8 cellular contexts compared by ENCODE assay signal in genomic region chr3:172106989-172107388, GRCh38.
A peak's percentile ranks its signal among the peaks of the same experiment; 100 is the strongest.
DNase-seq lines count a peak whose midpoint lies in the region; ATAC-seq, FAIRE-seq and TF ChIP-seq lines count a peak whose summit lies in the region.

No MANE protein-coding gene starts in this region.

- peaks cover 6% of the 10 kb centered on the region for H3K27me3 Mint-ChIP-seq in activated naive CD8-positive, alpha-beta T cell treated with anti-CD3 and anti-CD28 coated beads, Interleukin-2, amount 10 ng/mL, durations not matched to agents 7 days and 5 days
- H3K27me3 Mint-ChIP-seq in nephron progenitor cell (ENCODE audit: low read depth, poor library complexity) = no peaks in the 10 kb centered on the region

- TF ChIP-seq CTCF in nephron progenitor cell (IDR thresholded peaks at IDR 0.05) = no peak
- no peak for TF ChIP-seq CTCF in vagina (IDR thresholded peaks at IDR 0.05)

- H3K4me1 ChIP-seq in vagina = peaks cover 65% of the 10 kb centered on the region

- H3K27ac Mint-ChIP-seq in activated naive CD8-positive, alpha-beta T cell treated with anti-CD3 and anti-CD28 coated beads, Interleukin-2, amount 10 ng/mL, durations not matched to agents 7 days and 5 days = peak overlapping the region; percentile 93
- H3K27ac Mint-ChIP-seq in nephron progenitor cell = peak overlapping the region; percentile 90

- intact Hi-C loops in vagina (cut with DNase I) = no loop called here

- H3K36me3 Mint-ChIP-seq in activated naive CD8-positive, alpha-beta T cell treated with anti-CD3 and anti-CD28 coated beads, Interleukin-2, amount 10 ng/mL, durations not matched to agents 7 days and 5 days = peaks cover 8% of the 10 kb centered on the region
- peaks cover 45% of the 10 kb centered on the region for H3K36me3 Mint-ChIP-seq in nephron progenitor cell (ENCODE audit: low read depth)

- ATAC-seq in GM18909 (IDR thresholded peaks at IDR 0.05; ENCODE audit: poor library complexity, unreplicated experiment) = peak; percentile 56
- peak; percentile 39 for ATAC-seq in HG03097 (IDR thresholded peaks at IDR 0.05; ENCODE audit: low FRiP score, unreplicated experiment)
- peak; percentile 65 for ATAC-seq in activated naive CD8-positive, alpha-beta T cell treated with anti-CD3 and anti-CD28 coated beads, Interleukin-2, amount 10 ng/mL, durations not matched to agents 7 days and 5 days (ENCODE audit: low read depth)

- H3K4me3 Mint-ChIP-seq in activated naive CD8-positive, alpha-beta T cell treated with anti-CD3 and anti-CD28 coated beads, Interleukin-2, amount 10 ng/mL, durations not matched to agents 7 days and 5 days = peak overlapping the region; percentile 86
- H3K4me3 Mint-ChIP-seq in nephron progenitor cell = no peak overlapping the region

- TF ChIP-seq POLR2A in vagina (IDR thresholded peaks at IDR 0.05) = no peak

- H3K27me3 ChIP-seq in vagina = no peaks in the 10 kb centered on the region

- H3K27ac ChIP-seq in vagina = no peak overlapping the region

- H3K36me3 ChIP-seq in vagina = no peaks in the 10 kb centered on the region

- peak; percentile 84 for DNase-seq in SW480 (ENCODE audit: low spot score)
- DNase-seq in activated naive CD8-positive, alpha-beta T cell treated with anti-CD3 and anti-CD28 coated beads, Interleukin-2, amount 10 ng/mL, durations not matched to agents 7 days and 5 days = peak; percentile 68
- no peak for DNase-seq in nephron progenitor cell
- peak; percentile 12 for DNase-seq in urothelium cell line (ENCODE audit: low spot score)
- no peak for DNase-seq in vagina (ENCODE audit: extremely low spot score in 2 of 2)
- no peak for DNase-seq in T1000 (lab: John Stamatoyannopoulos, UW)

- H3K9me3 Mint-ChIP-seq in activated naive CD8-positive, alpha-beta T cell treated with anti-CD3 and anti-CD28 coated beads, Interleukin-2, amount 10 ng/mL, durations not matched to agents 7 days and 5 days = peaks cover 2% of the 10 kb centered on the region
- no peaks in the 10 kb centered on the region for H3K9me3 Mint-ChIP-seq in nephron progenitor cell

- no peak for FAIRE-seq in urothelium cell line (lab: Jason Lieb, UNC)

- H3K4me1 Mint-ChIP-seq in activated naive CD8-positive, alpha-beta T cell treated with anti-CD3 and anti-CD28 coated beads, Interleukin-2, amount 10 ng/mL, durations not matched to agents 7 days and 5 days = peaks cover 53% of the 10 kb centered on the region
- H3K4me1 Mint-ChIP-seq in nephron progenitor cell = peaks cover 56% of the 10 kb centered on the region

- H3K4me3 ChIP-seq in vagina = no peak overlapping the region

- H3K9me3 ChIP-seq in vagina = no peaks in the 10 kb centered on the region

- POLR2A ChIA-PET in activated naive CD8-positive, alpha-beta T cell treated with anti-CD3 and anti-CD28 coated beads, Interleukin-2, amount 10 ng/mL, durations not matched to agents 7 days and 5 days (lab: Charles Lee) = interaction anchor here (0.9 to 2.7 kb wide), 7 partner anchors 16 to 68 kb away, joined by 3 to 15 read pairs (median 6); partner anchors contain the start of gene FNDC3B

Comparison
In these comparisons a context has a peak if more than half of its experiments do, and no peak if none do; other contexts are left out.
1. DNase-seq: peak in SW480 (single experiment), activated naive CD8-positive, alpha-beta T cell treated with anti-CD3 and anti-CD28 coated beads, Interleukin-2, amount 10 ng/mL, durations not matched to agents 7 days and 5 days (single experiment) and urothelium cell line (single experiment); none in nephron progenitor cell (single experiment), vagina (0 of 2) and T1000 (single experiment).
2. Peak in every context shown above with its lines, with median percentiles within 50 percentile points of each other: ATAC-seq.